ENCODE assay signal across 8 cellular contexts in the genomic region with DNA sequence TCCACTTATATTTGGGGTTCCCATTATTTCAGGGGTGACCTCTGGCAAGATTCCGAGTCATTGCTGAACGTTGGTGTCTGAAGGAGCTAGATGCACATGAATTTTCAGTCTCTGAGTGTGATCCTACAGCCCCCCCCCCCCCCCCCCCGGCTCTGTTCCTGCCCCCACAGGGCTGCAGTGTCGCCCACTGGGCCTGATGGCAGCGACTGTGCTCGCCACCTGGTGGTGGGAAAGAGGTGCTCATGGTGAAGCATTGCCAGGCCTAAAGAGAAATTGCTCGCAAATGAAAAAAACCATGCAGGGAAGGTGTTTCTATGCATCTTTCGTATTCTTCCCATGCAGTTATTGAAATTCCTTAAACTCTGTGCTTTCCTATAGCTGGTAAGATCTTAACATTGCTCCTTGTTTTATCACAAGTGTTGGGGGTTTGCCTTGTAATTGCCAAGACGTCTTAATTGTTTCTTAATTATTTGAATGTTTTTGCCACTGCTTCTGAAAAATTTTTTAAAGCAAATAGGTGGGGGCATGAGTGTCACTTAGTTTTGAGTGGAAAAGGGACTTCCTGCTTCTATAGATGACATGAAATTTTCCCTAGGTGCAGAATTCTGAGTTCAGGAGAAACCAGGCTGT.
DNase-seq lines count a peak whose midpoint lies in the region; ATAC-seq and TF ChIP-seq lines count a peak whose summit lies in the region.

No MANE protein-coding gene starts in this region.

- TF ChIP-seq POLR2A in adrenal gland (IDR thresholded peaks at IDR 0.05) = no peak

- 41 to 50% (median 45%) methylated on average over 3 to 9 of the region's 9 CpGs for WGBS in adrenal gland, 4 donors

- DNase-seq in AG20443 (ENCODE audit: low spot score) (peak; percentile 82), RWPE2 (ENCODE audit: low spot score) (no peak), adrenal gland (peak; percentile 29 to 70 (median 52)), hippocampal formation (lab: John Stamatoyannopoulos, UW) (peak; percentile 27 to 42)
- peak; percentile 7 to 14 for DNase-seq in stimulated activated CD4-positive, alpha-beta T cell treated with anti-CD3 and anti-CD28 coated beads, Interleukin-15, amount 100 ng/mL, for 48 hours (ENCODE audit: low read depth in 2 of 2)

- peak; percentile 85 for TF ChIP-seq CTCF in RWPE2 (IDR thresholded peaks at IDR 0.05; ENCODE audit: poor library complexity, severe bottlenecking)
- peak; percentile 31 to 77 (median 60) for TF ChIP-seq CTCF in adrenal gland (IDR thresholded peaks at IDR 0.05)

- no peak overlapping the region for H3K27ac ChIP-seq in RWPE2 (ENCODE audit: poor library complexity, severe bottlenecking)
- H3K27ac ChIP-seq in adrenal gland = no peak overlapping the region

- H3K9me3 ChIP-seq in RWPE2 (ENCODE audit: severe bottlenecking) = no peaks in the 10 kb centered on the region
- no peaks in the 10 kb centered on the region for H3K9me3 ChIP-seq in adrenal gland (replicated peaks in 1 of 3)

- ATAC-seq in GM18867 (IDR thresholded peaks at IDR 0.05; ENCODE audit: unreplicated experiment) (peak; percentile 86), HG03342 (IDR thresholded peaks at IDR 0.05; ENCODE audit: unreplicated experiment) (peak; percentile 82), RWPE2 (ENCODE audit: low read depth) (peak; percentile 73), HG02642 (IDR thresholded peaks at IDR 0.05; ENCODE audit: poor library complexity, unreplicated experiment) (no peak)

- peaks cover 33% of the 10 kb centered on the region for H3K36me3 ChIP-seq in RWPE2 (ENCODE audit: low read depth)
- peaks cover 0 to 9% of the 10 kb centered on the region in 2 donors for H3K36me3 ChIP-seq in adrenal gland (replicated peaks in 1 of 2)

- intact Hi-C loops in adrenal gland (cut with DNase I) = no loop called here

- H3K27me3 ChIP-seq in RWPE2 (ENCODE audit: insufficient read depth, poor library complexity, severe bottlenecking) (no peaks in the 10 kb centered on the region), adrenal gland (no peaks in the 10 kb centered on the region)

- no peak overlapping the region for H3K4me3 ChIP-seq in RWPE2 (ENCODE audit: severe bottlenecking)
- no peak overlapping the region for H3K4me3 ChIP-seq in adrenal gland

- H3K4me1 ChIP-seq in RWPE2 (ENCODE audit: insufficient read depth, poor library complexity, severe bottlenecking) = no peaks in the 10 kb centered on the region
- no peaks in the 10 kb centered on the region for H3K4me1 ChIP-seq in adrenal gland (replicated peaks in 1 of 2)
